Comparison of ENCODE assay signal across 8 cellular contexts in the genomic region with DNA sequence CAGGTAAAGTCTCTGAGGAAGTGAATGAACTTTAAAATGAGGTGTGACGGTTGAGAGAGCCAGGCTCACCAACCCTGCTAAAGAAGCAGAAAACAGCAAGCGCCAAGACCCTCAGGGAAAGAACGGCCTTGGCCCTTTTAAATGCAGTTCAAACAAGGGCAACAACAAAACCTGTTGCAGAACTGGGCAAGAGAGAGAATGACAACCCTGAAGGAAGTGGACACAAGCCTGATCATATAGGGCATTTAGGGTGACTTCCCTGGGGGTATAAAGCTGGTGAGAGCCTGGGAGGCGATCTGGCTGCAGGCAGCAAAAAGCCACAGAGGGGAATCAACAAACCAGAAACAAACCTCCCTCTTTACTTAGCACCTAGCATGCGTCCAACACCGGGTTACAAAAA. TPM values are rescaled to one million over a fixed set of nuclear protein-coding genes. Genes with fewer than 3 reads are reported as not detected.
DNase-seq lines count a peak whose midpoint lies in the region; ATAC-seq, FAIRE-seq and TF ChIP-seq lines count a peak whose summit lies in the region.

No MANE protein-coding gene starts in this region.

- FAIRE-seq in D721Med (lab: Jason Lieb, UNC): no peak

- in situ Hi-C loops in gastrocnemius medialis (cut with MboI; ENCODE audit: low sequenced_read_pairs in 4 of 4): loop anchor here in 2 of 4 donors (25.0 kb wide), 3 partner anchors 340 to 840 kb away; partner anchors contain the start of gene TNFRSF17 (in 1 of the 2)

- peaks cover 4 to 12% of the 10 kb centered on the region in 2 donors for H3K4me1 ChIP-seq in gastrocnemius medialis

- H3K27ac ChIP-seq in gastrocnemius medialis: no peak overlapping the region

- peaks cover 5% of the 10 kb centered on the region for H3K36me3 Mint-ChIP-seq in T-helper 17 cell (ENCODE audit: low read depth)

- H3K36me3 ChIP-seq in gastrocnemius medialis: no peaks in the 10 kb centered on the region

- H3K4me3 ChIP-seq in GM12864 (ENCODE audit: low read depth, low read length) (peak overlapping the region; percentile 77), fibroblast of the aortic adventitia (ENCODE audit: low read depth, low read length) (peak overlapping the region; percentile 73), gastrocnemius medialis (peak overlapping the region; percentile 64 to 74 (median 68))

- no peak for TF ChIP-seq CTCF in GM12864 (IDR thresholded peaks at IDR 0.05; ENCODE audit: low read depth, low read length, missing control alignments)
- TF ChIP-seq CTCF in fibroblast of the aortic adventitia (IDR thresholded peaks at IDR 0.05; ENCODE audit: insufficient read depth, low read length): no peak
- no peak for TF ChIP-seq CTCF in gastrocnemius medialis (IDR thresholded peaks at IDR 0.05 in 4 of 5, conservative IDR thresholded peaks at IDR 0.05 in 1 of 5)
- no peak for TF ChIP-seq CTCF in D721Med (IDR thresholded peaks at IDR 0.05; ENCODE audit: insufficient read depth, missing control alignments)

- peak overlapping the region; percentile 98 for H3K27ac Mint-ChIP-seq in T-helper 17 cell

- H3K9me3 ChIP-seq in T-helper 17 cell (ENCODE audit: control insufficient read depth, low read length, poor library complexity, severe bottlenecking) (no peaks in the 10 kb centered on the region), gastrocnemius medialis (no peaks in the 10 kb centered on the region)

- intact Hi-C loops in gastrocnemius medialis (cut with DNase I; ENCODE audit: low total_unique reads): no loop called here

- H3K4me1 Mint-ChIP-seq in T-helper 17 cell: peaks cover 17% of the 10 kb centered on the region

- TF ChIP-seq POLR2A in gastrocnemius medialis (IDR thresholded peaks at IDR 0.05): no peak

- H3K27me3 Mint-ChIP-seq in T-helper 17 cell: no peaks in the 10 kb centered on the region

- no peak for DNase-seq in GM12864 (ENCODE audit: low read depth)
- DNase-seq in T-helper 17 cell: no peak
- no peak for DNase-seq in fibroblast of the aortic adventitia (ENCODE audit: low read depth)
- no peak for DNase-seq in gastrocnemius medialis
- DNase-seq in D721Med (ENCODE audit: insufficient read length, low spot score): no peak
- no peak for DNase-seq in COLO668 (lab: John Stamatoyannopoulos, UW; ENCODE audit: unreplicated experiment)
- DNase-seq in NCI-H748 (lab: John Stamatoyannopoulos, UW; ENCODE audit: unreplicated experiment): no peak

- no peaks in the 10 kb centered on the region for H3K27me3 ChIP-seq in gastrocnemius medialis

- peak overlapping the region; percentile 93 for H3K4me3 Mint-ChIP-seq in T-helper 17 cell

- ATAC-seq in T-helper 17 cell (no peak), gastrocnemius medialis (no peak), GM19455 (IDR thresholded peaks at IDR 0.05; ENCODE audit: unreplicated experiment) (no peak)

RNA-seq across cellular contexts. Expression of gene CPPED1, which starts 1.0 kb away (rescaled TPM):
- total RNA-seq in T-helper 17 cell: 10 to 100 TPM in 1 of 2 donors, 1 to 10 TPM in 1; 8.7 to 10.1 TPM
- total RNA-seq in fibroblast of the aortic adventitia (ENCODE audit: low replicate concordance): 3.6 and 11.1 TPM in 2 replicates
- 1 to 10 TPM; 2.8 to 8.7 (median 6.6) TPM for total RNA-seq in gastrocnemius medialis
